23 cellular contexts compared by ENCODE assay signal in genomic region chrX:11010476-11010875, GRCh38.
A peak's percentile ranks its signal among the peaks of the same experiment; 100 is the strongest.
DNase-seq lines count a peak whose midpoint lies in the region; ATAC-seq, FAIRE-seq and TF ChIP-seq lines count a peak whose summit lies in the region.
"Had no signal": no experiment of that assay in that cellular context is flagged by ENCODE, and none has a peak within 500 bp of the region (broad histone marks: within the 10 kb centered on the region; RNA-seq: fewer than 3 reads in every experiment).

No MANE protein-coding gene starts in this region.

- ATAC-seq in GM19023 (IDR thresholded peaks at IDR 0.05; ENCODE audit: unreplicated experiment) (no peak), GM21529 (IDR thresholded peaks at IDR 0.05; ENCODE audit: unreplicated experiment) (no peak)
- ATAC-seq: HCT116, Panc1 had no signal

- FAIRE-seq in bronchial epithelial cell (lab: Jason Lieb, UNC) (no peak), H54 (lab: Jason Lieb, UNC) (no peak)

- no peak overlapping the region for H3K27ac ChIP-seq in BLaER1 treated with 17β-estradiol and CSF1 and Interleukin-3, amounts not matched to agents 10 nM and 100 nM
- H3K27ac ChIP-seq: RWPE1 had no signal

- H3K36me3 ChIP-seq in BLaER1 treated with 17β-estradiol and CSF1 and Interleukin-3, amounts not matched to agents 10 nM and 100 nM, result no peaks in the 10 kb centered on the region
- no peaks in the 10 kb centered on the region for H3K36me3 ChIP-seq in MG63
- no peaks in the 10 kb centered on the region for H3K36me3 ChIP-seq in bronchial epithelial cell (ENCODE audit: control insufficient read depth, insufficient read depth, low read length)
- H3K36me3 ChIP-seq: BE2C had no signal

- peaks cover 94 to 100% (median 100%) of the 10 kb centered on the region in 11 experiments for H3K27me3 ChIP-seq in BLaER1 treated with 17β-estradiol and CSF1 and Interleukin-3, amounts not matched to agents 10 nM and 100 nM
- no peaks in the 10 kb centered on the region for H3K27me3 ChIP-seq in MG63
- H3K27me3 ChIP-seq in bronchial epithelial cell (ENCODE audit: control insufficient read depth, insufficient read depth, low read length), result no peaks in the 10 kb centered on the region
- H3K27me3 ChIP-seq: BE2C had no signal

- H3K4me1 ChIP-seq in BLaER1 treated with 17β-estradiol and CSF1 and Interleukin-3, amounts not matched to agents 10 nM and 100 nM, result peaks cover 0 to 13% (median 6%) of the 10 kb centered on the region in 10 experiments; a peak in 8 of 20 replicates
- H3K4me1 ChIP-seq: BE2C had no signal

- H3K9ac ChIP-seq in BLaER1 treated with 17β-estradiol and CSF1 and Interleukin-3, amounts not matched to agents 10 nM and 100 nM, result no peak overlapping the region

- TF ChIP-seq POLR2A in H54 (IDR thresholded peaks at IDR 0.05; ENCODE audit: low read depth, low read length), result no peak

- H3K4me3 ChIP-seq in BLaER1 treated with 17β-estradiol and CSF1 and Interleukin-3, amounts not matched to agents 10 nM and 100 nM, result no peak overlapping the region
- H3K4me3 ChIP-seq in MG63, result no peak overlapping the region
- H3K4me3 ChIP-seq in bronchial epithelial cell (ENCODE audit: low read depth, low read length), result no peak overlapping the region

- TF ChIP-seq CTCF in bronchial epithelial cell (IDR thresholded peaks at IDR 0.05; ENCODE audit: insufficient read depth, low read length, severe bottlenecking), result no peak

- no peaks in the 10 kb centered on the region for H4K20me1 ChIP-seq in BLaER1 treated with 17β-estradiol and CSF1 and Interleukin-3, amounts not matched to agents 10 nM and 100 nM

- peak overlapping the region in 7 of 11 experiments; percentile 13 to 43 (median 22); a peak in 9 of 22 replicates for H3K4me2 ChIP-seq in BLaER1 treated with 17β-estradiol and CSF1 and Interleukin-3, amounts not matched to agents 10 nM and 100 nM

- H3K9me3 ChIP-seq in BLaER1 treated with 17β-estradiol and CSF1 and Interleukin-3, amounts not matched to agents 10 nM and 100 nM (replicated peaks in 1 of 11), result peaks cover 0 to 10% (median 0%) of the 10 kb centered on the region in 11 experiments; a peak in 3 of 22 replicates
- H3K9me3 ChIP-seq in MG63, result no peaks in the 10 kb centered on the region
- H3K9me3 ChIP-seq: BE2C had no signal

- DNase-seq in MG63 (peak; percentile 14), bronchial epithelial cell (ENCODE audit: low read depth) (peak; percentile 59), iris pigment epithelial cell (ENCODE audit: low read depth) (peak; percentile 15), H54 (ENCODE audit: insufficient read length, low spot score) (no peak), NCI-H2171 treated with DMSO at 0.1 percent for 48 hours (lab: John Stamatoyannopoulos, UW) (no peak)
- DNase-seq: 8988T, ACHN, BE2C, Calu3, DMS79 treated with DMSO at 0.1 percent for 48 hours, GOT3, NCI-H1092 treated with DMSO at 0.1 percent for 48 hours, NCI-H146, NCI-H1930, NCI-H2227 treated with DMSO at 0.1 percent for 48 hours, NCI-H526 treated with DMSO at 0.1 percent for 48 hours, SHP77 treated with DMSO at 0.1 percent for 48 hours had no signal

Comparison
In these comparisons a context has a peak if more than half of its experiments do, and no peak if none do; other contexts are left out.
1. DNase-seq: peak in MG63 (single experiment), bronchial epithelial cell (single experiment) and iris pigment epithelial cell (single experiment); none in H54 (single experiment) and NCI-H2171 treated with DMSO at 0.1 percent for 48 hours (single experiment).